ENCODE assay signal across 23 cellular contexts in genomic region chrX:86013792-86014191, GRCh38.
"Had no signal": no experiment of that assay in that cellular context is flagged by ENCODE, and none has a peak within 500 bp of the region (broad histone marks: within the 10 kb centered on the region; RNA-seq: fewer than 3 reads in every experiment).

No MANE protein-coding gene starts in this region.

- H3K9me3 Mint-ChIP-seq: type B pancreatic cell had no signal

- H3K36me3 ChIP-seq: esophagus muscularis mucosa, sigmoid colon, vagina had no signal

- H3K9me3 ChIP-seq: esophagus muscularis mucosa, sigmoid colon, testis, vagina had no signal

- H3K27ac ChIP-seq: esophagus muscularis mucosa, sigmoid colon, testis, vagina had no signal

- H3K27ac Mint-ChIP-seq: activated CD4-positive, alpha-beta memory T cell treated with anti-CD3 and anti-CD28 coated beads, Interleukin-2, amount 10 ng/mL, durations not matched to agents 7 days and 5 days; activated naive CD4-positive, alpha-beta T cell treated with anti-CD3 and anti-CD28 coated beads, Interleukin-2, amount 50 U/mL, for 72 hours had no signal

- H3K4me1 Mint-ChIP-seq: brain had no signal

- H3K27me3 Mint-ChIP-seq: activated CD4-positive, alpha-beta memory T cell treated with anti-CD3 and anti-CD28 coated beads, Interleukin-2, amount 10 ng/mL, durations not matched to agents 7 days and 5 days; brain; type B pancreatic cell had no signal

- H3K4me3 Mint-ChIP-seq: activated CD4-positive, alpha-beta memory T cell treated with anti-CD3 and anti-CD28 coated beads, Interleukin-2, amount 10 ng/mL, durations not matched to agents 7 days and 5 days; activated T-helper 1 cell treated with anti-CD3 and anti-CD28 coated beads, Interleukin-12 subunit alpha, Interleukin-12 subunit beta, Interleukin-2, Interleukin-4 antibody, amounts not matched to agents 30 ng/mL and 10 ng/mL and 1 ng/mL, durations not matched to agents 14 hours and 24 hours and 36 hours; brain; neural crest cell; T-helper 1 cell treated with Interleukin-12 subunit alpha and Interleukin-12 subunit beta and Interleukin-4 antibody, amounts not matched to agents 30 μg/mL and 1 μg/mL, for 36 hours; type B pancreatic cell had no signal

- H3K4me3 ChIP-seq: esophagus muscularis mucosa, sigmoid colon, smooth muscle cell, testis, vagina had no signal

- H3K27me3 ChIP-seq: esophagus muscularis mucosa, sigmoid colon, testis, vagina had no signal

- H3K4me1 ChIP-seq: testis, vagina had no signal

- DNase-seq: activated CD4-positive, alpha-beta memory T cell treated with anti-CD3 and anti-CD28 coated beads, Interleukin-2, amount 10 ng/mL, durations not matched to agents 7 days and 5 days; aorta; effector memory CD4-positive, alpha-beta T cell; glutamatergic neuron; hippocampal formation; left ventricle myocardium superior; mammary epithelial cell; occipital lobe; sigmoid colon; stimulated activated CD4-positive, alpha-beta T cell treated with anti-CD3 and anti-CD28 coated beads, Interleukin-15, amount 100 ng/mL, for 24 hours; stimulated activated CD4-positive, alpha-beta T cell treated with anti-CD3 and anti-CD28 coated beads, Interleukin-2, amount 100 ng/mL, for 48 hours; stimulated activated CD8-positive, alpha-beta memory T cell treated with anti-CD3 and anti-CD28 coated beads, Interleukin-4, amount 100 ng/mL, for 48 hours; stimulated activated naive CD4-positive, alpha-beta T cell; testis had no signal
